ENCODE assay signal across 11 cellular contexts in the genomic region with DNA sequence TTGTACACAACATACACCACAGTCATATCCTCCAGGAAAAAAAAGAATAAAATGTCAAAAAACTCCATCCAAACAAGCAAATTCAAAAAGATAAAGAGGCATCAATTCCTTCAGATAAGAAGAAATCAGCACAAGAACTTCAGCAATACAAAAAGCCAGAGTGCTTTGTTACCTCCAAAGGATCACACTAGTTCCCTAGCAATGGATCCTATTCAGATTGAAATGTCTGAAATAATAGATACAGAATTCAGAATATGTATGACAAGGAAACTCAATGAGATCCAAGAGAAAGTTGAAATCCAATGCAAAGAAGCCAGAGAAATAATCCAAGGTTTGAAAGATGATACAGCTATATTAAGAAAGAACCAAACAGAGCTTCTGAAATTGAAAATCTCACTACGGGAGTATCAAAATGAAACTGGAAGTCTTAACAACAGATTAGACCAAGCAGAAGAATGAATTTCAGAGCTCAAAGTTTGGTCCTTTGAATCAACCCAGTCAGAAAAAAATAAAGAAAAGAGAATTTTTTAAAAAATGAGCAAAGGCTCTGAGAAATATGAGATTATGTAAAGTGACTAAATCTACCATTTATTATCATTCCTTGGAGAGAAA.
A peak's percentile ranks its signal among the peaks of the same experiment; 100 is the strongest.
DNase-seq lines count a peak whose midpoint lies in the region; ATAC-seq and TF ChIP-seq lines count a peak whose summit lies in the region.
"Had no signal": no experiment of that assay in that cellular context is flagged by ENCODE, and none has a peak within 500 bp of the region (broad histone marks: within the 10 kb centered on the region; RNA-seq: fewer than 3 reads in every experiment).

No MANE protein-coding gene starts in this region.

- H3K27me3 ChIP-seq in iPS-18a (ENCODE audit: control insufficient read depth, insufficient read depth, low read length) (no peaks in the 10 kb centered on the region), WERI-Rb-1 (ENCODE audit: insufficient read depth, low read depth, severe bottlenecking) (no peaks in the 10 kb centered on the region)

- H3K36me3 Mint-ChIP-seq in activated CD4-positive, alpha-beta T cell treated with anti-CD3 and anti-CD28 coated beads, Interleukin-2, amount 10 ng/mL, durations not matched to agents 24 days and 14 days (ENCODE audit: low read depth): peaks cover 4% of the 10 kb centered on the region

- no peaks in the 10 kb centered on the region for H3K36me3 ChIP-seq in iPS-18a (ENCODE audit: control insufficient read depth, low read depth, low read length)
- H3K36me3 ChIP-seq in WERI-Rb-1: no peaks in the 10 kb centered on the region

- no peak overlapping the region for H3K27ac Mint-ChIP-seq in activated CD4-positive, alpha-beta T cell treated with anti-CD3 and anti-CD28 coated beads, Interleukin-2, amount 10 ng/mL, durations not matched to agents 24 days and 14 days
- H3K27ac Mint-ChIP-seq: memory B cell had no signal

- DNase-seq in activated CD4-positive, alpha-beta T cell treated with anti-CD3 and anti-CD28 coated beads, Interleukin-2, amount 10 ng/mL, durations not matched to agents 24 days and 14 days: no peak
- DNase-seq in activated CD4-positive, alpha-beta T cell treated with anti-CD3 and anti-CD28 coated beads for 48 hours: no peak
- no peak for DNase-seq in middle frontal gyrus (ENCODE audit: extremely low spot score, low spot score)
- no peak for DNase-seq in NCI-H2081 treated with DMSO at 0.1 percent for 48 hours (lab: John Stamatoyannopoulos, UW)
- DNase-seq in WERI-Rb-1: no peak
- DNase-seq: 8988T, cortex of kidney had no signal

- H3K9ac ChIP-seq in iPS-18a (ENCODE audit: low read length): no peak overlapping the region

- H3K4me1 Mint-ChIP-seq in activated CD4-positive, alpha-beta T cell treated with anti-CD3 and anti-CD28 coated beads, Interleukin-2, amount 10 ng/mL, durations not matched to agents 24 days and 14 days: peaks cover 15% of the 10 kb centered on the region
- H3K4me1 Mint-ChIP-seq: memory B cell had no signal

- H3K4me1 ChIP-seq in iPS-18a (ENCODE audit: control insufficient read depth, low read depth, low read length): peaks cover 14% of the 10 kb centered on the region

- TF ChIP-seq CTCF in WERI-Rb-1 (IDR thresholded peaks at IDR 0.05; ENCODE audit: low read depth, low read length): no peak

- H3K27me3 Mint-ChIP-seq in activated CD4-positive, alpha-beta T cell treated with anti-CD3 and anti-CD28 coated beads, Interleukin-2, amount 10 ng/mL, durations not matched to agents 24 days and 14 days: peaks cover 6% of the 10 kb centered on the region

- H3K9me3 Mint-ChIP-seq in activated CD4-positive, alpha-beta T cell treated with anti-CD3 and anti-CD28 coated beads, Interleukin-2, amount 10 ng/mL, durations not matched to agents 24 days and 14 days: peaks cover 6% of the 10 kb centered on the region

- H3K27ac ChIP-seq in iPS-18a (ENCODE audit: low read length): peak overlapping the region; percentile 0
- H3K27ac ChIP-seq in WERI-Rb-1: no peak overlapping the region

- intact Hi-C loops in activated CD4-positive, alpha-beta T cell treated with anti-CD3 and anti-CD28 coated beads, Interleukin-2, amount 10 ng/mL, durations not matched to agents 24 days and 14 days (cut with micrococcal nuclease): no loop called here

- H3K4me3 ChIP-seq in iPS-18a (ENCODE audit: low read length): no peak overlapping the region
- H3K4me3 ChIP-seq in WERI-Rb-1 (ENCODE audit: low read depth, low read length): no peak overlapping the region

- ATAC-seq in GM21528 (IDR thresholded peaks at IDR 0.05; ENCODE audit: low FRiP score, unreplicated experiment) (peak; percentile 91), HG03175 (IDR thresholded peaks at IDR 0.05; ENCODE audit: unreplicated experiment) (peak; percentile 81)

- peak overlapping the region; percentile 28 for H3K4me3 Mint-ChIP-seq in activated CD4-positive, alpha-beta T cell treated with anti-CD3 and anti-CD28 coated beads, Interleukin-2, amount 10 ng/mL, durations not matched to agents 24 days and 14 days
- H3K4me3 Mint-ChIP-seq: memory B cell had no signal

- H3K9me3 ChIP-seq in iPS-18a (ENCODE audit: control insufficient read depth, low read depth, low read length) (no peaks in the 10 kb centered on the region), WERI-Rb-1 (ENCODE audit: severe bottlenecking) (no peaks in the 10 kb centered on the region)
